Comparison of ENCODE assay signal across 1 cellular context in the genomic region with DNA sequence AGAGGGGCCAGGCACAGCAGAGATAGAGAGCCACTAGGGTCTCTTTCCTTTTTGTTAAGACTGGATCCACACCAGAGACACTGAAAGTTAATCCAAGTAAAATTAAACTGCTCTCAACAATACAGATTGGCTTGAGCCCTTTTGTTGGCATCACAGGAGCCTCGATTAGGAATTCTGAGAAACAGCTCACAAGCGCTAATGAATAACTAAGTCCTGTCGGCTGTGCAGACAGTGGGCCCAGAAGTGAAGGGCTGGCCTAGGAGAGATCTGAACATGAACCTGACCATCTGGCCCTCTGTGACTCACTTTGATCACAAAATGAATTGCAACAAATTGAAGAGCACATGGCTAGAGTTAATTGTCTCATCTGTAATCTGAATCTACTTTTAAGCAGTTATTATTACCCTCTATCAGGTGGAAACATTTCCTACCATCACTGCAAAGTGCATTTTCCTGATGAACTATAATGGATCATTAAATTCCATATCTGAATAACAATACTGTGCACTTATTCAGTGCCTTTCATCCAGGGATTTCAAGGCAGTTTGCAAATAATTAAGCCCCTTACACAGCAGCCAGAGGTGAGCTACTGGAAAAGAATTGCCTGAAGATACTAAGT.
TF ChIP-seq lines count a peak whose summit lies in the region.

No MANE protein-coding gene starts in this region.

TF ChIP-seq in IMR-90, 13 proteins besides CTCF, POLR2A, EP300 and RAD21:
- TF ChIP-seq CEBPB (IDR thresholded peaks at IDR 0.05; ENCODE audit: low read depth, low read length): no peak
- TF ChIP-seq, protein P1, sequence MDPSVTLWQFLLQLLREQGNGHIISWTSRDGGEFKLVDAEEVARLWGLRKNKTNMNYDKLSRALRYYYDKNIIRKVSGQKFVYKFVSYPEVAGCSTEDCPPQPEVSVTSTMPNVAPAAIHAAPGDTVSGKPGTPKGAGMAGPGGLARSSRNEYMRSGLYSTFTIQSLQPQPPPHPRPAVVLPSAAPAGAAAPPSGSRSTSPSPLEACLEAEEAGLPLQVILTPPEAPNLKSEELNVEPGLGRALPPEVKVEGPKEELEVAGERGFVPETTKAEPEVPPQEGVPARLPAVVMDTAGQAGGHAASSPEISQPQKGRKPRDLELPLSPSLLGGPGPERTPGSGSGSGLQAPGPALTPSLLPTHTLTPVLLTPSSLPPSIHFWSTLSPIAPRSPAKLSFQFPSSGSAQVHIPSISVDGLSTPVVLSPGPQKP (IDR thresholded peaks at IDR 0.05; ENCODE audit: borderline replicate concordance, low read depth, low read length): no peak
